In the genomic region with DNA sequence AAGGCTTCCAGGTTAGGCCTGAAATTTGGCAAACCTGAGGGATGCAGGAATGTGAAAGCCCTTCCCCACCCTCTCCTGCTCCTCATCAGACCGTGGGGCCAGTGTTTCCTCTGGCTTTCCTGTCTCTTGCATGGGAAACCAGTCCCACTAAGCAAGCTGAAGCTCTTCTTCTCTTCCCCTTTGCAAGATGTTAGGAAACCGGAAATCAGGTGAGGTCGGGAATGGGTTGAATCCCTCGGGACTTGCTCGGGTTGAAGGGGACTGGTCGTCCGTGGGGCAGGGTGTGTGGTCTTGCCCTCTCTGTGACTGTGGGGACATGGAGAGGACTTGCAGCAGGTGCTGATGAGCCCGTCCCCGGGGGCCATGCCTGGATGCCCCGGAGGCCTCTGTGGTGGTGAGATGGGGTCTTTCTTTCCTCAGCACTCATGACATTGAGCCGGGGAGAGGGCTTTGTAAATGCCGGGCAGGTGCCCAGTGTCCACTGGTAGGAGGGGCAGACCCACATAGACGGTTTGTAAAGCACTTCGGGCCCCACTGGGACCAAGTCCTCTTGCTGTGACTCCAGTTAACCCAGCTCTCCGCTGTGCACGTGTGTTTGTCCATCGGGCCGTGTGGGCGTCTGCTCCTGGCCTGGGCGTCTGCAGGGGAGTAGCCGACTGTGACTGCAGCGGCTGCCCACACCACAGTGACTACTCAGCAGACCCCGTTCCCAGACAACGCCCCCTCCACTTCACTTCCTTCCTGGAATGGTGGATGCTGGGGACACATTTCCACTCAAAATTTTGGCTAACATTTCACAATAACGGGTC, we compare ENCODE assay signal across 32 cellular contexts.
"Had no signal": no experiment of that assay in that cellular context is flagged by ENCODE, and none has a peak within 500 bp of the region (broad histone marks: within the 10 kb centered on the region; RNA-seq: fewer than 3 reads in every experiment).

No MANE protein-coding gene starts in this region.

- DNase-seq: activated B cell treated with CpG ODN at 0.5 μM for 24 hours; activated CD4-positive, alpha-beta T cell treated with anti-CD3 and anti-CD28 coated beads for 48 hours; activated CD4-positive, alpha-beta T cell treated with anti-CD3 and anti-CD28 coated beads, Interleukin-2, amount 50 U/mL, for 1 hour; activated CD4-positive, alpha-beta T cell treated with anti-CD3 and anti-CD28 coated beads, Interleukin-2, amount 50 U/mL, for 48 hours; activated CD8-positive, alpha-beta memory T cell treated with anti-CD3 and anti-CD28 coated beads for 24 hours; activated CD8-positive, alpha-beta T cell treated with anti-CD3 and anti-CD28 coated beads for 36 hours; activated effector memory CD4-positive, alpha-beta T cell treated with Interleukin-2 at 50 U/mL for 16 hours; activated gamma-delta T cell treated with Interleukin-2 at 50 U/mL for 16 hours; activated naive CD4-positive, alpha-beta T cell treated with anti-CD3 and anti-CD28 coated beads for 36 hours; activated naive CD8-positive, alpha-beta T cell treated with anti-CD3 and anti-CD28 coated beads, Interleukin-2, amount 10 ng/mL, durations not matched to agents 7 days and 5 days; activated T-cell treated with anti-CD3 and anti-CD28 coated beads, Interleukin-2, amount 50 U/mL, for 4 hours; caudate nucleus; cortex of kidney; dermis blood vessel endothelial cell; effector CD4-positive, alpha-beta T cell; effector memory CD8-positive, alpha-beta T cell; erythroblast; esophagus squamous epithelium; foreskin melanocyte; heart right ventricle; T-helper 1 cell; T-helper 17 cell; T1000; WERI-Rb-1 had no signal

- H3K4me3 Mint-ChIP-seq: activated B cell treated with CpG ODN at 0.5 μM for 24 hours; activated CD8-positive, alpha-beta T cell treated with anti-CD3 and anti-CD28 coated beads for 36 hours; activated naive CD4-positive, alpha-beta T cell treated with anti-CD3 and anti-CD28 coated beads for 36 hours; activated naive CD8-positive, alpha-beta T cell treated with anti-CD3 and anti-CD28 coated beads, Interleukin-2, amount 10 ng/mL, durations not matched to agents 7 days and 5 days; activated T-cell treated with anti-CD3 and anti-CD28 coated beads, Interleukin-2, amount 50 U/mL, for 4 hours; activated T-helper 17 cell treated with anti-CD3 and anti-CD28 coated beads, Interleukin-2, amount 50 U/mL, for 72 hours; brain; effector memory CD8-positive, alpha-beta T cell; T-helper 17 cell; T-helper 2 cell treated with Interferon-gamma antibody and Interleukin-4, amounts not matched to agents 5 μg/mL and 100 μg/mL, for 36 hours had no signal

- H3K4me3 ChIP-seq: ascending aorta, breast epithelium, esophagus squamous epithelium, gastroesophageal sphincter, heart right ventricle had no signal

- H3K36me3 ChIP-seq: ascending aorta, breast epithelium, esophagus squamous epithelium, gastroesophageal sphincter, heart right ventricle, WERI-Rb-1 had no signal

- ATAC-seq: activated CD4-positive, CD25-positive, alpha-beta regulatory T cell treated with anti-CD3 and anti-CD28 coated beads, Interleukin-2, amount 50 U/mL, for 24 hours; activated CD8-positive, alpha-beta T cell treated with anti-CD3 and anti-CD28 coated beads for 36 hours; activated naive CD4-positive, alpha-beta T cell treated with anti-CD3 and anti-CD28 coated beads, Interleukin-2, amount 50 U/mL, for 72 hours; activated T-cell treated with anti-CD3 and anti-CD28 coated beads, Interleukin-2, amount 50 U/mL, for 4 hours; activated T-helper 17 cell treated with anti-CD3 and anti-CD28 coated beads, Interleukin-2, amount 50 U/mL, for 72 hours; effector memory CD8-positive, alpha-beta T cell; gastroesophageal sphincter; heart right ventricle; T-helper 17 cell had no signal

- H3K27ac Mint-ChIP-seq: activated B cell treated with CpG ODN at 0.5 μM for 24 hours; activated CD8-positive, alpha-beta T cell treated with anti-CD3 and anti-CD28 coated beads for 36 hours; activated naive CD4-positive, alpha-beta T cell treated with anti-CD3 and anti-CD28 coated beads for 36 hours; activated naive CD4-positive, alpha-beta T cell treated with anti-CD3 and anti-CD28 coated beads, Interleukin-2, amount 50 U/mL, for 72 hours; activated naive CD8-positive, alpha-beta T cell treated with anti-CD3 and anti-CD28 coated beads, Interleukin-2, amount 10 ng/mL, durations not matched to agents 7 days and 5 days; activated T-helper 17 cell treated with anti-CD3 and anti-CD28 coated beads, Interleukin-2, amount 50 U/mL, for 72 hours; brain; effector memory CD8-positive, alpha-beta T cell; T-helper 17 cell; T-helper 2 cell treated with Interferon-gamma antibody and Interleukin-4, amounts not matched to agents 5 μg/mL and 100 μg/mL, for 36 hours had no signal

- H3K9me3 ChIP-seq: ascending aorta, breast epithelium, esophagus squamous epithelium had no signal

- H3K4me1 ChIP-seq: ascending aorta, breast epithelium, esophagus squamous epithelium, gastroesophageal sphincter, heart right ventricle had no signal

- H3K4me1 Mint-ChIP-seq: activated B cell treated with CpG ODN at 0.5 μM for 24 hours; activated naive CD8-positive, alpha-beta T cell treated with anti-CD3 and anti-CD28 coated beads, Interleukin-2, amount 10 ng/mL, durations not matched to agents 7 days and 5 days; activated T-helper 17 cell treated with anti-CD3 and anti-CD28 coated beads, Interleukin-2, amount 50 U/mL, for 72 hours; brain; T-helper 17 cell had no signal

- H3K36me3 Mint-ChIP-seq: activated naive CD4-positive, alpha-beta T cell treated with anti-CD3 and anti-CD28 coated beads, Interleukin-2, amount 50 U/mL, for 72 hours; activated naive CD8-positive, alpha-beta T cell treated with anti-CD3 and anti-CD28 coated beads, Interleukin-2, amount 10 ng/mL, durations not matched to agents 7 days and 5 days; brain had no signal

- H3K27me3 ChIP-seq: ascending aorta had no signal

- H3K9me3 Mint-ChIP-seq: activated CD8-positive, alpha-beta T cell treated with anti-CD3 and anti-CD28 coated beads for 36 hours; activated naive CD4-positive, alpha-beta T cell treated with anti-CD3 and anti-CD28 coated beads for 36 hours; activated naive CD4-positive, alpha-beta T cell treated with anti-CD3 and anti-CD28 coated beads, Interleukin-2, amount 50 U/mL, for 72 hours; activated naive CD8-positive, alpha-beta T cell treated with anti-CD3 and anti-CD28 coated beads, Interleukin-2, amount 10 ng/mL, durations not matched to agents 7 days and 5 days; activated T-cell treated with anti-CD3 and anti-CD28 coated beads, Interleukin-2, amount 50 U/mL, for 4 hours; T-helper 2 cell treated with Interferon-gamma antibody and Interleukin-4, amounts not matched to agents 5 μg/mL and 100 μg/mL, for 36 hours had no signal

- H3K27ac ChIP-seq: ascending aorta, breast epithelium, esophagus squamous epithelium, gastroesophageal sphincter, heart right ventricle, WERI-Rb-1 had no signal
